Comparison of ENCODE assay signal across 28 cellular contexts in the genomic region with DNA sequence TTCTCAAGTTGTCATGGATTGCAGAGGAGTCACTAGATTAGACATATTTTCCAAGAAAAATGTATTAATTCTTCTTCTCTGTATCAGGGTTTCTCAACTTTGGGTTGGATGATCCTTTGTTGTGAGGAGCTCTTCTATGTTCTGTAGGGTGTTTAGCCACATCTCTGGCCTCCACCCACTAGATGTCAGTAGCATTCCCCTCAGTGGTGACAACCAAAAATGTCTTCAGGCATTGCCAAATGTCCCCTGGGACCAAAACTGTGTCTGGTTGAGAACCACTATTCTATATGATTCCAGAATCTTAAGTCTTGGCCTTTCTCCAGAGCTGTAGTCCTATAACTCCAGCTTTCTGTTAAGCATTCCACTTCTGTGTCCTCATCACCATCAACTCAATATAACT.
DNase-seq lines count a peak whose midpoint lies in the region; ATAC-seq and TF ChIP-seq lines count a peak whose summit lies in the region.
"Had no signal": no experiment of that assay in that cellular context is flagged by ENCODE, and none has a peak within 500 bp of the region (broad histone marks: within the 10 kb centered on the region; RNA-seq: fewer than 3 reads in every experiment).

No MANE protein-coding gene starts in this region.

- ATAC-seq in HG02884 (IDR thresholded peaks at IDR 0.05; ENCODE audit: unreplicated experiment) = peak; percentile 51
- ATAC-seq: activated naive CD8-positive, alpha-beta T cell treated with anti-CD3 and anti-CD28 coated beads, Interleukin-2, amount 50 U/mL, for 24 hours; activated T-cell treated with anti-CD3 and anti-CD28 coated beads, Interleukin-2, amount 50 U/mL, for 4 hours; left lung; sciatic nerve; stimulated activated naive B cell treated with anti-CD40 and anti-IgM and Interleukin-4, amounts not matched to agents 10 μg/mL and 1 μg/mL and 100 μg/mL, for 72 hours had no signal

- no peaks in the 10 kb centered on the region for H3K9me3 ChIP-seq in esophagus muscularis mucosa
- H3K9me3 ChIP-seq in thyroid gland = no peaks in the 10 kb centered on the region
- H3K9me3 ChIP-seq: left lung, neutrophil, thoracic aorta, uterus had no signal

- H3K4me1 ChIP-seq in esophagus muscularis mucosa (no peaks in the 10 kb centered on the region), thyroid gland (no peaks in the 10 kb centered on the region)
- H3K4me1 ChIP-seq: left lung, uterus had no signal

- DNase-seq in OCI-M1 (lab: John Stamatoyannopoulos, UW) (peak; percentile 34), fibroblast of gingiva (ENCODE audit: low read depth) (peak; percentile 2), NOMO-1 (lab: John Stamatoyannopoulos, UW; ENCODE audit: unreplicated experiment in 2 of 2) (no peak), medulla oblongata (ENCODE audit: extremely low spot score) (no peak), esophagus muscularis mucosa (ENCODE audit: extremely low spot score) (no peak), thyroid gland (no peak)
- DNase-seq: activated CD4-positive, alpha-beta T cell treated with anti-CD3 and anti-CD28 coated beads, Interleukin-2, amount 50 U/mL, for 1 hour; activated naive CD8-positive, alpha-beta T cell treated with anti-CD3 and anti-CD28 coated beads, Interleukin-2, amount 50 U/mL, for 24 hours; activated T-cell treated with anti-CD3 and anti-CD28 coated beads, Interleukin-2, amount 50 U/mL, for 4 hours; central memory CD4-positive, alpha-beta T cell; IMR-90; left lung; naive B cell; NCI-H1105 treated with DMSO at 0.1 percent for 48 hours; NCI-H1930; NCI-H748 treated with DMSO at 0.1 percent for 48 hours; SHP77; stimulated activated CD4-positive, alpha-beta T cell treated with anti-CD3 and anti-CD28 coated beads, Interleukin-12 subunit alpha, Interleukin-12 subunit beta, amount 100 ng/mL, for 4 hours; stimulated activated CD4-positive, alpha-beta T cell treated with anti-CD3 and anti-CD28 coated beads, Interleukin-4, amount 100 ng/mL, for 24 hours; stimulated activated naive B cell treated with anti-CD40 and anti-IgM and Interleukin-4, amounts not matched to agents 10 μg/mL and 1 μg/mL and 100 μg/mL, for 72 hours; SW 1271; T-helper 9 cell; uterus had no signal

- intact Hi-C loops in esophagus muscularis mucosa (cut with DNase I) = no loop called here
- intact Hi-C loops in thyroid gland (cut with DNase I) = no loop called here

- 0 out of 2 replicates have a peak, but pooled peaks have one; percentile 9 for TF ChIP-seq CTCF in GM12875 (IDR thresholded peaks at IDR 0.05; ENCODE audit: borderline replicate concordance, insufficient read depth, low read depth, low read length)
- no peak for TF ChIP-seq CTCF in esophagus muscularis mucosa (IDR thresholded peaks at IDR 0.05)
- no peak for TF ChIP-seq CTCF in thyroid gland (IDR thresholded peaks at IDR 0.05)

- H3K27ac ChIP-seq in esophagus muscularis mucosa (replicated peaks in 1 of 4) (no peak overlapping the region), thyroid gland (no peak overlapping the region)
- H3K27ac ChIP-seq: left lung, neutrophil, thoracic aorta, uterus had no signal

- no peaks in the 10 kb centered on the region for H3K36me3 ChIP-seq in esophagus muscularis mucosa
- no peaks in the 10 kb centered on the region for H3K36me3 ChIP-seq in thyroid gland
- H3K36me3 ChIP-seq: left lung, neutrophil, thoracic aorta, uterus had no signal

- TF ChIP-seq POLR2A in esophagus muscularis mucosa (IDR thresholded peaks at IDR 0.05; ENCODE audit: low read depth) = no peak
- TF ChIP-seq POLR2A in thyroid gland (IDR thresholded peaks at IDR 0.05) = no peak

- no peaks in the 10 kb centered on the region for H3K27me3 ChIP-seq in esophagus muscularis mucosa
- no peaks in the 10 kb centered on the region for H3K27me3 ChIP-seq in thyroid gland
- H3K27me3 ChIP-seq: left lung, neutrophil, uterus had no signal

- H3K4me3 ChIP-seq in GM12875 (ENCODE audit: low read depth, low read length) (no peak overlapping the region), esophagus muscularis mucosa (no peak overlapping the region), thyroid gland (replicated peaks in 1 of 3) (no peak overlapping the region)
- H3K4me3 ChIP-seq: left lung, thoracic aorta, uterus had no signal

- no peak for TF ChIP-seq EP300 in esophagus muscularis mucosa (IDR thresholded peaks at IDR 0.05)

Comparison
In these comparisons a context has a peak if more than half of its experiments do, and no peak if none do; other contexts are left out.
1. DNase-seq: peak in OCI-M1 (single experiment) and fibroblast of gingiva (single experiment); none in NOMO-1 (0 of 2), medulla oblongata (single experiment), esophagus muscularis mucosa (single experiment) and thyroid gland (0 of 2).